ENCODE assay signal across 1 cellular context in the genomic region with DNA sequence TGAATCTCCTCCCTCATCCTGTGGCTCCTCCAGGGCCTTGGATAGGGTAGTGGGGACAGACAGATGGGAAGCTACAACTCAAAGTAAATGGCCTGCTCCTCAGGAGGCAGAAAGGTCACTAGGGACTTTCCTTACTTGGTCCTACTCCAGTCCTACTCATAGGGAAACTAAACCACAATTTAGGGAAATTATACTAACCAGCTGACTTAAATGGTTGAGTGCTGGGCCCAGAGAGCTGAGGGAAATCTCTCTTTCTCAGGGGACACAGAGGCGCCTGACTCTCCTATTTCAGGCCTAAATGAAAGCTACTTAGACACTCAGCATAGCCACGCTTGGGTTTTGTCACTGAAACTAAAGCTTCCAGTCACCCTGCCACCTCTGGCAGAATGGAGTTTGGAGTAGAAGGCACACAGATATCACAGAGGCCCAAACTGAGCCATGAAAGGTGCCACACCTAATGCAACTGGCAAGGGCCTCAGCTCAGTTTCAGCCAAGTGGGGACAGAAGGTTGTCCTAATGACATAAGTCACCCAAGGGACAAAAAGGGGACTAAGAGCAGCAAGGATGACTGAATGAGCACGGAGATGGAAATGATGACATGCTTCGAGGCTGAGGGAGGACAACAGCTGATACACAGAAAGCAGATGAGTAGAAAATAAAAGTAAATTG.
TF ChIP-seq lines count a peak whose summit lies in the region.

No MANE protein-coding gene starts in this region.

TF ChIP-seq in H1, 55 proteins besides CTCF, POLR2A, EP300 and RAD21:
- TF ChIP-seq TCF12 (IDR thresholded peaks at IDR 0.05; ENCODE audit: low read depth, low read length) (no peak), EGR1 (IDR thresholded peaks at IDR 0.05; ENCODE audit: borderline replicate concordance, low read depth, low read length) (no peak), RNF2 (IDR thresholded peaks at IDR 0.05; ENCODE audit: borderline replicate concordance, low read depth, low read length, missing control alignments, poor library complexity, severe bottlenecking) (no peak), SUZ12 (IDR thresholded peaks at IDR 0.05; ENCODE audit: low read length) (no peak), CBX5 (IDR thresholded peaks at IDR 0.05; ENCODE audit: low read depth, low read length) (no peak), RBBP5 (IDR thresholded peaks at IDR 0.05; ENCODE audit: borderline replicate concordance, low read depth, low read length) (no peak), CTBP2 (IDR thresholded peaks at IDR 0.05; ENCODE audit: borderline replicate concordance, insufficient read depth, insufficient read length, low read length) (no peak)
